14 cellular contexts compared by ENCODE assay signal in the genomic region with DNA sequence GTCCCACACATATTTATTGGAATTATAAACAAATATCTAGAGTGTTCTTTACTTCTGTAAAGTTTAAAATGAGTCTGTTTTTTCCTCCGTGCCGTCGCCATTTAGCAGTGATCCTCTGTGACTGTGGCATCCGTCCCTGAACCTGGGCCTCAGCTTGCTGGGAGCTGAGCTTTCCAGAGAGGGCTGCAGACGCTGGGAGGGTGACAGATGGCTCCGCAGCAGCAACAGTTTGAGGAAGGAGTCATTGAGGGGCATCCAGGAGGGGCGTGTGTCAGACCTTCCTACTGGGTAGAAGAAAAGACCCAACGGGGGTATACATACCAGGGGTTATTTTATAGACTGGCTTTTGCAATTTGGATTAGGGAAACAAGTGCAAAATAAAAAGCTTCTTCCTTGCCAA. TPM values are rescaled to one million over a fixed set of nuclear protein-coding genes. Genes with fewer than 3 reads are reported as not detected.
A peak's percentile ranks its signal among the peaks of the same experiment; 100 is the strongest.
DNase-seq lines count a peak whose midpoint lies in the region; ATAC-seq and TF ChIP-seq lines count a peak whose summit lies in the region.
"Had no signal": no experiment of that assay in that cellular context is flagged by ENCODE, and none has a peak within 500 bp of the region (broad histone marks: within the 10 kb centered on the region; RNA-seq: fewer than 3 reads in every experiment).

No MANE protein-coding gene starts in this region.

- 0 out of 3 replicates have a peak, but pooled peaks have one; percentile 0 for TF ChIP-seq CTCF in GM12872 (IDR thresholded peaks at IDR 0.05; ENCODE audit: insufficient read depth, low read depth, low read length)
- no peak for TF ChIP-seq CTCF in WERI-Rb-1 (IDR thresholded peaks at IDR 0.05; ENCODE audit: low read depth, low read length)

- 72% methylated on average over 8 of the region's 8 CpGs for WGBS in right cardiac atrium

- intact Hi-C loops in right cardiac atrium (cut with DNase I), result no loop called here

- H3K27me3 ChIP-seq in WERI-Rb-1 (ENCODE audit: insufficient read depth, low read depth, severe bottlenecking) (no peaks in the 10 kb centered on the region), right cardiac atrium (ENCODE audit: control insufficient read depth, insufficient read depth) (no peaks in the 10 kb centered on the region)
- H3K27me3 ChIP-seq: BE2C had no signal

- H3K27ac ChIP-seq in WERI-Rb-1 (peak overlapping the region; percentile 97), right cardiac atrium (ENCODE audit: low read length) (no peak overlapping the region)
- H3K27ac ChIP-seq: A549, RWPE1 had no signal

- ATAC-seq in right cardiac atrium (no peak), GM18502 (IDR thresholded peaks at IDR 0.05; ENCODE audit: poor library complexity, unreplicated experiment) (no peak)

- H3K36me3 ChIP-seq in WERI-Rb-1, result no peaks in the 10 kb centered on the region
- H3K36me3 ChIP-seq: BE2C had no signal

- DNase-seq in NCI-H446 (lab: John Stamatoyannopoulos, UW), result peak; percentile 56 to 83
- DNase-seq in WERI-Rb-1, result peak; percentile 88
- DNase-seq in retina, result peak; percentile 43
- no peak for DNase-seq in dedifferentiated amniotic fluid mesenchymal stem cell (ENCODE audit: extremely low spot score)
- no peak for DNase-seq in right cardiac atrium
- DNase-seq: NCI-H2081 treated with DMSO at 0.1 percent for 48 hours had no signal

- no peaks in the 10 kb centered on the region for H3K4me1 ChIP-seq in right cardiac atrium (ENCODE audit: control insufficient read depth, insufficient read depth, low read length)
- H3K4me1 ChIP-seq: A549, BE2C had no signal

- H3K4me3 ChIP-seq in WERI-Rb-1 (ENCODE audit: low read depth, low read length), result peak overlapping the region; percentile 22
- no peak overlapping the region for H3K4me3 ChIP-seq in right cardiac atrium (ENCODE audit: low read length)
- H3K4me3 ChIP-seq: A549 had no signal

- H3K9me3 ChIP-seq in WERI-Rb-1 (ENCODE audit: severe bottlenecking) (no peaks in the 10 kb centered on the region), right cardiac atrium (ENCODE audit: control insufficient read depth, low read length) (no peaks in the 10 kb centered on the region)
- H3K9me3 ChIP-seq: A549, BE2C, SK-N-SH had no signal

RNA-seq across cellular contexts. Expression of a gene that starts 47.9 kb away (rescaled TPM):
- total RNA-seq in right cardiac atrium, result not detected
- not detected for polyA plus RNA-seq in right cardiac atrium
- total RNA-seq: H4, M059J had no signal
- polyA plus RNA-seq: A549, SK-N-SH had no signal

RNA-seq across cellular contexts. Expression of a gene that starts 58.5 kb away (rescaled TPM):
- total RNA-seq in right cardiac atrium, result not detected
- polyA plus RNA-seq in right cardiac atrium, result not detected
- total RNA-seq: H4, M059J had no signal
- polyA plus RNA-seq: A549, SK-N-SH had no signal

Comparison
In these comparisons a context has a peak if more than half of its experiments do, and no peak if none do; other contexts are left out.
1. DNase-seq: peak in NCI-H446 (2 of 2), WERI-Rb-1 (single experiment) and retina (single experiment); none in dedifferentiated amniotic fluid mesenchymal stem cell (single experiment) and right cardiac atrium (0 of 3).